Comparison of ENCODE assay signal across 16 cellular contexts in genomic region chr10:14014423-14014822, GRCh38.
DNase-seq lines count a peak whose midpoint lies in the region; ATAC-seq and TF ChIP-seq lines count a peak whose summit lies in the region.
"Had no signal": no experiment of that assay in that cellular context is flagged by ENCODE, and none has a peak within 500 bp of the region (broad histone marks: within the 10 kb centered on the region; RNA-seq: fewer than 3 reads in every experiment).

No MANE protein-coding gene starts in this region.

- no peak overlapping the region for H3K14ac ChIP-seq in IMR-90 (replicated peaks; ENCODE audit: low read depth, low read length)

- H3K36me3 Mint-ChIP-seq in nephron (ENCODE audit: low read depth), result peaks cover 9% of the 10 kb centered on the region
- H3K36me3 Mint-ChIP-seq in activated CD4-positive, alpha-beta T cell treated with anti-CD3 and anti-CD28 coated beads, Interleukin-2, amount 10 ng/mL, durations not matched to agents 7 days and 5 days (ENCODE audit: low read depth), result no peaks in the 10 kb centered on the region
- H3K36me3 Mint-ChIP-seq: CD14-positive monocyte had no signal

- H3K4me1 Mint-ChIP-seq in nephron, result peaks cover 80% of the 10 kb centered on the region
- peaks cover 21% of the 10 kb centered on the region for H3K4me1 Mint-ChIP-seq in activated CD4-positive, alpha-beta T cell treated with anti-CD3 and anti-CD28 coated beads, Interleukin-2, amount 10 ng/mL, durations not matched to agents 7 days and 5 days

- CTCF ChIA-PET in IMR-90 (lab: Yijun Ruan, JAX), result no interaction called here
- CTCF ChIA-PET in activated CD4-positive, alpha-beta T cell treated with anti-CD3 and anti-CD28 coated beads, Interleukin-2, amount 10 ng/mL, durations not matched to agents 7 days and 5 days (lab: Charles Lee), result no interaction called here

- H2AK9ac ChIP-seq in IMR-90 (replicated peaks; ENCODE audit: low read depth, low read length, poor library complexity), result no peak overlapping the region

- peaks cover 5% of the 10 kb centered on the region for H3K4me1 ChIP-seq in IMR-90 (ENCODE audit: control insufficient read depth, insufficient read depth, low read length)

- POLR2A ChIA-PET in IMR-90 (lab: Charles Lee; ENCODE audit: unreplicated experiment), result no interaction called here
- POLR2A ChIA-PET in activated CD4-positive, alpha-beta T cell treated with anti-CD3 and anti-CD28 coated beads, Interleukin-2, amount 10 ng/mL, durations not matched to agents 7 days and 5 days (lab: Charles Lee), result no interaction called here

- H4K5ac ChIP-seq in IMR-90 (ENCODE audit: low read depth, low read length), result no peak overlapping the region; the same call in 1 of the 2 replicates

- H3K27ac ChIP-seq in IMR-90 (ENCODE audit: insufficient read depth, low read length), result peak overlapping the region; percentile 25; the same call in 1 of the 2 replicates
- H3K27ac ChIP-seq: BLaER1, GM23248 had no signal

- DNase-seq in IMR-90 (no peak), germinal center (ENCODE audit: low spot score) (no peak), NCI-H1417 (lab: John Stamatoyannopoulos, UW) (no peak)
- DNase-seq in activated CD4-positive, alpha-beta T cell treated with anti-CD3 and anti-CD28 coated beads, Interleukin-2, amount 10 ng/mL, durations not matched to agents 7 days and 5 days, result no peak
- DNase-seq: ACHN; Calu3; CD8-positive, alpha-beta T cell; DMS79 treated with DMSO at 0.1 percent for 48 hours; EL; GM23248 had no signal

- TF ChIP-seq POLR2A in IMR-90 (IDR thresholded peaks at IDR 0.05; ENCODE audit: low read depth, low read length), result no peak

- peak overlapping the region; percentile 20; the same call in 1 of the 2 replicates for H2BK20ac ChIP-seq in IMR-90 (ENCODE audit: low read depth, low read length)

- ATAC-seq in IMR-90 (ENCODE audit: low read depth) (no peak), SK-N-SH treated with all-trans-retinoic acid at 6 μM for 48 hours (peak; percentile 76), HG03442 (IDR thresholded peaks at IDR 0.05; ENCODE audit: unreplicated experiment) (no peak)
- ATAC-seq: CD8-positive, alpha-beta T cell had no signal

- H4K20me1 ChIP-seq in IMR-90 (ENCODE audit: insufficient read depth, low read length), result no peaks in the 10 kb centered on the region; the same call in 1 of the 2 replicates
- H4K20me1 ChIP-seq: BLaER1 had no signal

- H3K9ac ChIP-seq in IMR-90 (ENCODE audit: low read depth, low read length), result no peak overlapping the region
- H3K9ac ChIP-seq: BLaER1, GM23248 had no signal

- H2BK5ac ChIP-seq in IMR-90 (ENCODE audit: low read depth, low read length, poor library complexity, severe bottlenecking), result no peak overlapping the region

- no CpG with 5 or more reads among the region's 5 CpGs for WGBS in IMR-90 (ENCODE audit: extremely low coverage in 2 of 2, insufficient read length in 1 of 2), 2 experiments

- TF ChIP-seq CTCF in IMR-90 (conservative IDR thresholded peaks at IDR 0.05; ENCODE audit: low read depth, low read length) (no peak), nephron (IDR thresholded peaks at IDR 0.05; ENCODE audit: unreplicated experiment in 3 of 3) (no peak)

- peak overlapping the region; percentile 23; the same call in 1 of the 2 replicates for H2AK5ac ChIP-seq in IMR-90 (ENCODE audit: low read depth, low read length)

- peaks cover 23% of the 10 kb centered on the region for H3K9me1 ChIP-seq in IMR-90 (ENCODE audit: insufficient read depth, low read length)

- H3K4me3 ChIP-seq in IMR-90 (ENCODE audit: insufficient read depth, low read depth, low read length), result no peak overlapping the region
- H3K4me3 ChIP-seq: BLaER1, GM23248, HAP-1 had no signal

- H3K36me3 ChIP-seq in IMR-90 (ENCODE audit: control insufficient read depth, insufficient read depth, low read length), result no peaks in the 10 kb centered on the region
- H3K36me3 ChIP-seq: BLaER1, HAP-1 had no signal

- H3K27me3 Mint-ChIP-seq in nephron (ENCODE audit: low read depth), result no peaks in the 10 kb centered on the region
- H3K27me3 Mint-ChIP-seq in activated CD4-positive, alpha-beta T cell treated with anti-CD3 and anti-CD28 coated beads, Interleukin-2, amount 10 ng/mL, durations not matched to agents 7 days and 5 days, result peaks cover 7% of the 10 kb centered on the region

- in situ Hi-C loops in IMR-90 (cut with MboI; ENCODE audit: low sequenced_read_pairs), result no loop called here

- H3K4me3 Mint-ChIP-seq in nephron, result no peak overlapping the region
- H3K4me3 Mint-ChIP-seq in activated CD4-positive, alpha-beta T cell treated with anti-CD3 and anti-CD28 coated beads, Interleukin-2, amount 10 ng/mL, durations not matched to agents 7 days and 5 days, result no peak overlapping the region
- H3K4me3 Mint-ChIP-seq: CD14-positive monocyte; CD8-positive, alpha-beta T cell had no signal

- 0 out of 2 replicates have a peak overlapping the region, but pooled peaks have one; percentile 13 for H3K4ac ChIP-seq in IMR-90 (ENCODE audit: low read depth, low read length)

- no peak overlapping the region for H3K23ac ChIP-seq in IMR-90 (ENCODE audit: low read depth, low read length)

- no TSS peak for BruUV-seq in IMR-90 (replicated peaks; lab: Mats Ljungman, UMichigan)

- peaks cover 0 to 6% of the 10 kb centered on the region in 2 experiments; a peak in 1 of 4 replicates for H3K79me1 ChIP-seq in IMR-90 (ENCODE audit: low read depth in 1 of 2, low read length in 2 of 2)

- H3K9me3 Mint-ChIP-seq in nephron, result peaks cover 11% of the 10 kb centered on the region
- H3K9me3 Mint-ChIP-seq in activated CD4-positive, alpha-beta T cell treated with anti-CD3 and anti-CD28 coated beads, Interleukin-2, amount 10 ng/mL, durations not matched to agents 7 days and 5 days, result peaks cover 8% of the 10 kb centered on the region

- no peaks in the 10 kb centered on the region for H3K27me3 ChIP-seq in IMR-90 (ENCODE audit: control insufficient read depth, insufficient read depth, low read length)
- H3K27me3 ChIP-seq: BLaER1 had no signal

- H2AFZ ChIP-seq in IMR-90 (replicated peaks; ENCODE audit: low read length, poor library complexity), result no peak overlapping the region
- H2AFZ ChIP-seq: GM23248 had no signal

- no peak overlapping the region for H3K18ac ChIP-seq in IMR-90 (ENCODE audit: low read depth, low read length)

- no peak overlapping the region for H4K91ac ChIP-seq in IMR-90 (ENCODE audit: insufficient read depth, low read depth, low read length)

- intact Hi-C loops in IMR-90 (cut with micrococcal nuclease), result no loop called here

- no peak overlapping the region for H4K8ac ChIP-seq in IMR-90 (ENCODE audit: low read depth in 2 of 2, low read length in 2 of 2)

- H3K4me2 ChIP-seq in IMR-90 (ENCODE audit: low read depth, low read length), result no peak overlapping the region
- H3K4me2 ChIP-seq: BLaER1 had no signal

- no peak overlapping the region for H2BK120ac ChIP-seq in IMR-90 (ENCODE audit: low read depth, low read length)

- H2BK15ac ChIP-seq in IMR-90 (ENCODE audit: low read depth, low read length), result 0 out of 3 replicates have a peak overlapping the region, but pooled peaks have one; percentile 24

- dilution Hi-C loops in IMR-90 (cut with HindIII; ENCODE audit: low sequenced_read_pairs, unreplicated experiment), result no loop called here

- H3K27ac Mint-ChIP-seq in nephron, result peak overlapping the region; percentile 82 to 85 (median 84)
- H3K27ac Mint-ChIP-seq in activated CD4-positive, alpha-beta T cell treated with anti-CD3 and anti-CD28 coated beads, Interleukin-2, amount 10 ng/mL, durations not matched to agents 7 days and 5 days, result no peak overlapping the region
- H3K27ac Mint-ChIP-seq: CD8-positive, alpha-beta T cell had no signal

- TF ChIP-seq RAD21 in IMR-90 (IDR thresholded peaks at IDR 0.05; ENCODE audit: low read length), result no peak

- no peak overlapping the region for H3K56ac ChIP-seq in IMR-90 (ENCODE audit: extremely low read depth, insufficient read depth, low read length)

- H3K9me3 ChIP-seq in IMR-90 (ENCODE audit: control insufficient read depth, insufficient read depth, low read length), result no peaks in the 10 kb centered on the region

TF ChIP-seq in IMR-90, 13 proteins besides CTCF, POLR2A, EP300 and RAD21 (continues in another document):
- TF ChIP-seq RCOR1 (IDR thresholded peaks at IDR 0.05; ENCODE audit: insufficient replicate concordance, low read length) (no peak), USF2 (IDR thresholded peaks at IDR 0.05; ENCODE audit: low read depth, low read length) (no peak), MAZ (IDR thresholded peaks at IDR 0.05; ENCODE audit: borderline replicate concordance, low read depth, low read length) (no peak), FOS (IDR thresholded peaks at IDR 0.05; ENCODE audit: low read depth, low read length) (no peak), BHLHE40 (IDR thresholded peaks at IDR 0.05; ENCODE audit: low read depth, low read length) (no peak), RFX5 (IDR thresholded peaks at IDR 0.05; ENCODE audit: low read depth, low read length) (no peak), NFE2L2 (IDR thresholded peaks at IDR 0.05; ENCODE audit: low read depth, low read length) (no peak), MXI1 (IDR thresholded peaks at IDR 0.05; ENCODE audit: borderline replicate concordance, low read depth, low read length) (no peak)

TF ChIP-seq in SK-N-SH treated with all-trans-retinoic acid at 6 μM for 48 hours, 23 proteins besides CTCF, POLR2A, EP300 and RAD21 (continues in another document):
- 0 out of 2 replicates have a peak, but pooled peaks have one; percentile 56 for TF ChIP-seq ZNF70 (CRISPR knock-in tag; IDR thresholded peaks at IDR 0.05)
- no peak for TF ChIP-seq OSR1 (CRISPR knock-in tag; IDR thresholded peaks at IDR 0.05)
- TF ChIP-seq CSDC2 (CRISPR knock-in tag; IDR thresholded peaks at IDR 0.05), result peak; percentile 61; the same call in 1 of the 2 replicates
- no peak for TF ChIP-seq BACH2 (CRISPR knock-in tag; IDR thresholded peaks at IDR 0.05; ENCODE audit: borderline replicate concordance)
- TF ChIP-seq GLIS3 (CRISPR knock-in tag; IDR thresholded peaks at IDR 0.05), result no peak; the same call in 1 of the 2 replicates
- peak; percentile 75 for TF ChIP-seq ISL1 (CRISPR knock-in tag; IDR thresholded peaks at IDR 0.05)
- TF ChIP-seq PATZ1 (CRISPR knock-in tag; IDR thresholded peaks at IDR 0.05; ENCODE audit: borderline replicate concordance), result peak; percentile 75
- TF ChIP-seq PPARA (CRISPR knock-in tag; IDR thresholded peaks at IDR 0.05; ENCODE audit: borderline replicate concordance), result no peak
- TF ChIP-seq SNAI2 (CRISPR knock-in tag; IDR thresholded peaks at IDR 0.05), result no peak
